In the genomic region with DNA sequence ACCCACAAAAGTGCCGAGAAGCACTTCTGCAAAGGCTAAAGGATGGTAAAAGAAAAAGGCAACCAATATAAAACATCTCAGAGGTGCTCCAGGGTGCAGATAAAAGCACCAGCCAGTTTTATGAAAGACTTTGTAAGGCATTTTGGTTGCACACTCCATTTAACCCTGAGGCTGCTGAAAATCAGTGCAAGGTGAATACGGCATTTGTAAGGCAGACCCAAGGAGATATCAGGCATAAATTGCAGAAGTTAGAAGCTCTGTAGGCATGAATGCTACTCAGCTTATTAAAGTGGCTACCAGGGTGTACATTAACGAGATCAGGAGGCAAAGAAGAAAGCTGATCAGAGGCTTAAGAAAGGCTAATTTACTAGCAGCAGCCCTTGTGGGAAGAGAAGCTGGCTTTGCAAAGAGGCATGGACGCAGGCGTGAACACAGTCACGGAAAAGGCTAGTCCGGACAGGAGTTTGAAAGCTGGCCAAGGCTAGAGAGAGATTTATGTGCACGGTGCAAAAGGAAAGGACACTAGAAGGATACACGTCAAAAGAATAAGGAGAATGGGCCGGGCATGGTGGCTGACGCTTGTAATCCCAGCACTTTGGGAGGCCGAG, we compare ENCODE assay signal across 8 cellular contexts.
A peak's percentile ranks its signal among the peaks of the same experiment; 100 is the strongest.
DNase-seq lines count a peak whose midpoint lies in the region; ATAC-seq, FAIRE-seq and TF ChIP-seq lines count a peak whose summit lies in the region.

No MANE protein-coding gene starts in this region.

- no peaks in the 10 kb centered on the region; the same call in 1 of the 2 replicates for H3K9me2 ChIP-seq in GM23338 (ENCODE audit: insufficient read depth)

- H3F3A ChIP-seq in GM23338 (replicated peaks; ENCODE audit: low read depth): no peaks in the 10 kb centered on the region; the same call in 1 of the 2 replicates

- H3K4me3 ChIP-seq in GM23338: peak overlapping the region; percentile 22
- no peak overlapping the region for H3K4me3 ChIP-seq in WERI-Rb-1 (ENCODE audit: low read depth, low read length)
- H3K4me3 ChIP-seq in sigmoid colon: peak overlapping the region; percentile 26 to 51 (median 46)

- no peak for TF ChIP-seq POLR2A in sigmoid colon (IDR thresholded peaks at IDR 0.05)

- peak overlapping the region; percentile 56 for H3K4me2 ChIP-seq in GM23338

- H3K9me3 ChIP-seq in WERI-Rb-1 (ENCODE audit: severe bottlenecking) (no peaks in the 10 kb centered on the region), sigmoid colon (no peaks in the 10 kb centered on the region)

- 0 out of 2 replicates have a peak overlapping the region, but pooled peaks have one; percentile 34 for H3K27ac Mint-ChIP-seq in GM23338

- FAIRE-seq in HTR-8/SVneo (lab: Jason Lieb, UNC): no peak

- no peaks in the 10 kb centered on the region for H4K20me1 ChIP-seq in GM23338 (replicated peaks; ENCODE audit: insufficient read depth)

- ATAC-seq in GM23338: no peak
- peak; percentile 76 for ATAC-seq in Right ventricle myocardium superior (ENCODE audit: poor library complexity)

- no peak overlapping the region for H2AFZ ChIP-seq in GM23338

- no peaks in the 10 kb centered on the region for H3K79me2 ChIP-seq in GM23338 (replicated peaks; ENCODE audit: insufficient read depth)

- H3K27me3 ChIP-seq in GM23338 (ENCODE audit: insufficient read depth) (peaks cover 22% of the 10 kb centered on the region), WERI-Rb-1 (ENCODE audit: insufficient read depth, low read depth, severe bottlenecking) (no peaks in the 10 kb centered on the region), sigmoid colon (no peaks in the 10 kb centered on the region)

- no peak for TF ChIP-seq EP300 in sigmoid colon (IDR thresholded peaks at IDR 0.05)

- no peaks in the 10 kb centered on the region for H3K36me3 ChIP-seq in GM23338 (ENCODE audit: insufficient read depth)
- H3K36me3 ChIP-seq in WERI-Rb-1: no peaks in the 10 kb centered on the region
- H3K36me3 ChIP-seq in sigmoid colon: no peaks in the 10 kb centered on the region

- H3K27ac ChIP-seq in GM23338 (ENCODE audit: low read depth): no peak overlapping the region
- H3K27ac ChIP-seq in WERI-Rb-1: no peak overlapping the region
- H3K27ac ChIP-seq in sigmoid colon: peak overlapping the region; percentile 65 to 84 (median 77)

- H3K27me3 Mint-ChIP-seq in GM23338 (ENCODE audit: insufficient read depth, low read depth, poor library complexity): peaks cover 13% of the 10 kb centered on the region

- peaks cover 8% of the 10 kb centered on the region for H3K9me3 Mint-ChIP-seq in GM23338

- H3K4me1 Mint-ChIP-seq in GM23338: peaks cover 55% of the 10 kb centered on the region

- no peak for DNase-seq in GM23338 (ENCODE audit: low spot score)
- peak; percentile 73 for DNase-seq in WERI-Rb-1
- DNase-seq in Right ventricle myocardium superior: no peak
- no peak for DNase-seq in sigmoid colon
- no peak for DNase-seq in NCI-H2107 (lab: John Stamatoyannopoulos, UW)
- DNase-seq in effector CD8-positive, alpha-beta T cell (lab: John Stamatoyannopoulos, UW): no peak
- DNase-seq in posterior vena cava (ENCODE audit: low spot score): no peak
- no peak for DNase-seq in HTR-8/SVneo (ENCODE audit: insufficient read length, low spot score)

- TF ChIP-seq CTCF in GM23338 (conservative IDR thresholded peaks at IDR 0.05; ENCODE audit: low read depth in 2 of 2) (no peak), WERI-Rb-1 (IDR thresholded peaks at IDR 0.05; ENCODE audit: low read depth, low read length) (no peak), sigmoid colon (IDR thresholded peaks at IDR 0.05) (no peak)

- intact Hi-C loops in Right ventricle myocardium superior (cut with DNase I) (no loop called here), sigmoid colon (cut with DNase I) (no loop called here), posterior vena cava (cut with DNase I) (no loop called here)

- peaks cover 48% of the 10 kb centered on the region for H3K4me1 ChIP-seq in GM23338 (ENCODE audit: insufficient read depth)
- peaks cover 0 to 21% (median 12%) of the 10 kb centered on the region in 4 donors for H3K4me1 ChIP-seq in sigmoid colon

- H3K36me3 Mint-ChIP-seq in GM23338 (ENCODE audit: low read depth): peaks cover 3% of the 10 kb centered on the region

- 57 to 74% methylated on average over 12 of the region's 12 CpGs for WGBS in sigmoid colon, 2 donors

- H3K4me3 Mint-ChIP-seq in GM23338: peak overlapping the region; percentile 63

TF ChIP-seq in GM23338, 12 proteins besides CTCF, POLR2A, EP300 and RAD21 (continues in another document):
- TF ChIP-seq NANOG (IDR thresholded peaks at IDR 0.05; ENCODE audit: borderline replicate concordance) (no peak), STAT1 (IDR thresholded peaks at IDR 0.05; ENCODE audit: unreplicated experiment) (no peak), REST (IDR thresholded peaks at IDR 0.05; ENCODE audit: unreplicated experiment) (no peak), ZNF114 (CRISPR knock-in tag; IDR thresholded peaks at IDR 0.05) (no peak), CREB1 (CRISPR knock-in tag; IDR thresholded peaks at IDR 0.05; ENCODE audit: low read depth) (no peak), ZNF331 (CRISPR knock-in tag; IDR thresholded peaks at IDR 0.05; ENCODE audit: low read depth) (no peak)

Comparison
In these comparisons a context has a peak if more than half of its experiments do, and no peak if none do; other contexts are left out.
1. H3K27ac ChIP-seq: peak in sigmoid colon (4 of 4); none in GM23338 (single experiment) and WERI-Rb-1 (single experiment).